ENCODE assay signal across 2 cellular contexts in the genomic region with DNA sequence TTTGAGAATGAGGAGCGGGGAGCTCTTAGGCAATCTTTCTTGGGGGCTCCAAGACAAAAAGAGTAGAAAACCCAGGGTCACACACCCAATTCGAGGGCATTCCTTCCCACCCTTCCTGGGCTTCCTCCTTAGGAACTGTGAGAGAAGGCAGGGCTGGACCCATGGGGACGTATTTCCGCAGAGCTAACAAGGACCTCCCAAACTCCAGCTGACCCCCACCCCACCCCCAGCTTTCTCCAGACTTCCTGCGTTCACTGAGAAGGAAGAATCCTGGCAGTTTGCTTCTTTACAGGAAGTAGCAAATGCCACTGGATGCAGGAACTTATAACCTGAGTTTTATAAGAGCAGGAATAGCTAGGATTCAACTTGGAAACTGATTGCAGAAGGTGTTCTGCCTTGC.
TF ChIP-seq lines count a peak whose summit lies in the region.

No MANE protein-coding gene starts in this region.

TF ChIP-seq in SK-N-SH, 30 proteins besides CTCF, POLR2A, EP300 and RAD21 (continued from another document):
- TF ChIP-seq, protein P1, sequence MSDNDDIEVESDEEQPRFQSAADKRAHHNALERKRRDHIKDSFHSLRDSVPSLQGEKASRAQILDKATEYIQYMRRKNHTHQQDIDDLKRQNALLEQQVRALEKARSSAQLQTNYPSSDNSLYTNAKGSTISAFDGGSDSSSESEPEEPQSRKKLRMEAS (IDR thresholded peaks at IDR 0.05; ENCODE audit: low read depth), result no peak

TF ChIP-seq in SK-N-SH treated with all-trans-retinoic acid at 6 μM for 48 hours, 23 proteins besides CTCF, POLR2A, EP300 and RAD21 (continued from another document):
- TF ChIP-seq TSHZ2 (CRISPR knock-in tag; IDR thresholded peaks at IDR 0.05) (no peak), RARB (CRISPR knock-in tag; IDR thresholded peaks at IDR 0.05) (no peak), ZFP3 (CRISPR knock-in tag; IDR thresholded peaks at IDR 0.05) (no peak)
